Comparison of ENCODE assay signal across 10 cellular contexts in genomic region chr6:13554929-13555333, GRCh38. TPM values are rescaled to one million over a fixed set of nuclear protein-coding genes. Genes with fewer than 3 reads are reported as not detected.
DNase-seq lines count a peak whose midpoint lies in the region; ATAC-seq and TF ChIP-seq lines count a peak whose summit lies in the region.
"Had no signal": no experiment of that assay in that cellular context is flagged by ENCODE, and none has a peak within 500 bp of the region (broad histone marks: within the 10 kb centered on the region; RNA-seq: fewer than 3 reads in every experiment).

No MANE protein-coding gene starts in this region.

- H3K27ac ChIP-seq in right lobe of liver (no peak overlapping the region), suprapubic skin (peak overlapping the region; percentile 31)

- DNase-seq in NCI-H2227 (lab: John Stamatoyannopoulos, UW; ENCODE audit: unreplicated experiment) = peak; percentile 63
- DNase-seq in right lobe of liver = no peak
- DNase-seq in suprapubic skin (ENCODE audit: low spot score in 2 of 2) = no peak
- DNase-seq in GM20000 (ENCODE audit: low spot score) = no peak
- DNase-seq in 8988T = no peak
- DNase-seq in ureter (ENCODE audit: low spot score) = no peak
- DNase-seq: OCI-M1; stimulated activated CD4-positive, alpha-beta T cell treated with anti-CD3 and anti-CD28 coated beads, Interleukin-4, amount 100 ng/mL, for 24 hours had no signal

- WGBS in right lobe of liver (ENCODE audit: insufficient coverage, low coverage, low lambda C conversion rate, missing lambda C conversion rate) = 64% methylated on average over 7 of the region's 8 CpGs
- WGBS in suprapubic skin = 20% methylated on average over 7 of the region's 8 CpGs

- no peak for TF ChIP-seq EP300 in suprapubic skin (IDR thresholded peaks at IDR 0.05)

- TF ChIP-seq POLR2A in right lobe of liver (IDR thresholded peaks at IDR 0.05) (no peak), suprapubic skin (IDR thresholded peaks at IDR 0.05) (no peak)

- intact Hi-C loops in right lobe of liver (cut with DNase I) = no loop called here

- H3K36me3 ChIP-seq in right lobe of liver (no peaks in the 10 kb centered on the region), suprapubic skin (no peaks in the 10 kb centered on the region)

- no peak for TF ChIP-seq CTCF in right lobe of liver (IDR thresholded peaks at IDR 0.05)
- TF ChIP-seq CTCF in suprapubic skin (IDR thresholded peaks at IDR 0.05) = no peak
- TF ChIP-seq CTCF in GM20000 (IDR thresholded peaks at IDR 0.05; ENCODE audit: extremely low read depth, missing control alignments) = no peak

- H3K4me1 ChIP-seq in right lobe of liver (peaks cover 0 to 27% (median 12%) of the 10 kb centered on the region in 4 donors), suprapubic skin (peaks cover 19% of the 10 kb centered on the region)

- H3K4me3 ChIP-seq in right lobe of liver (no peak overlapping the region), suprapubic skin (no peak overlapping the region)

- ATAC-seq in esophagus mucosa (peak; percentile 61), right lobe of liver (peak; percentile 7 to 66 (median 19)), HG03571 (IDR thresholded peaks at IDR 0.05; ENCODE audit: unreplicated experiment) (no peak)

- H3K9me3 ChIP-seq in right lobe of liver (no peaks in the 10 kb centered on the region), suprapubic skin (no peaks in the 10 kb centered on the region)

- H3K27me3 ChIP-seq in right lobe of liver = no peaks in the 10 kb centered on the region
- no peaks in the 10 kb centered on the region for H3K27me3 ChIP-seq in suprapubic skin

RNA-seq across cellular contexts. Expression of gene SIRT5, which starts 19.5 kb away (rescaled TPM):
- total RNA-seq in esophagus mucosa (7.2 TPM), right lobe of liver (10 to 100 TPM in 4 of 6 experiments, 1 to 10 TPM in 2; 9.3 to 28.3 (median 15.5) TPM), suprapubic skin (10 to 100 TPM in 2 of 4 donors, 1 to 10 TPM in 2; 5.7 to 17.8 (median 8.7) TPM), ureter (20.4 TPM)
